In genomic region chr2:179106342-179107178, GRCh38 we compare ENCODE assay signal across 1 cellular context.
TF ChIP-seq lines count a peak whose summit lies in the region.

No MANE protein-coding gene starts in this region.

TF ChIP-seq in K562, 482 proteins besides CTCF, POLR2A, EP300 and RAD21 (continued from another document and continues in another):
- TF ChIP-seq RERE (CRISPR knock-in tag; IDR thresholded peaks at IDR 0.05; ENCODE audit: borderline replicate concordance) (no peak), TFE3 (CRISPR knock-in tag; IDR thresholded peaks at IDR 0.05) (no peak), ETV1 (tag; conservative IDR thresholded peaks at IDR 0.05; ENCODE audit: low read depth) (no peak), CBX1 (IDR thresholded peaks at IDR 0.05; ENCODE audit: low read depth) (no peak), ZNF561 (CRISPR knock-in tag; conservative IDR thresholded peaks at IDR 0.05) (no peak), ZNF644 (tag; IDR thresholded peaks at IDR 0.05; ENCODE audit: low read depth) (no peak), ETV6 (IDR thresholded peaks at IDR 0.05; ENCODE audit: borderline replicate concordance in 1 of 2, low read depth in 2 of 2, low read length in 1 of 2) (no peak), ETV6 (CRISPR knock-in tag; IDR thresholded peaks at IDR 0.05; ENCODE audit: borderline replicate concordance) (no peak), FOSL1 (tag; conservative IDR thresholded peaks at IDR 0.05) (peak; percentile 80), FOXP1 (CRISPR knock-in tag; IDR thresholded peaks at IDR 0.05) (no peak), NFE2 (IDR thresholded peaks at IDR 0.05; ENCODE audit: low read depth) (no peak), RCOR1 (IDR thresholded peaks at IDR 0.05; ENCODE audit: borderline replicate concordance in 1 of 2, low read depth in 2 of 2, low read length in 2 of 2) (no peak), RFX1 (IDR thresholded peaks at IDR 0.05) (no peak), CEBPB (tag; IDR thresholded peaks at IDR 0.05) (peak; percentile 55; the same call in 1 of the 2 replicates), PREB (CRISPR knock-in tag; IDR thresholded peaks at IDR 0.05) (no peak), SETDB1 (IDR thresholded peaks at IDR 0.05; ENCODE audit: low read length) (no peak), ZNF354B (CRISPR knock-in tag; IDR thresholded peaks at IDR 0.05) (no peak), SMAD3 (CRISPR knock-in tag; conservative IDR thresholded peaks at IDR 0.05) (no peak), SPI1 (IDR thresholded peaks at IDR 0.05; ENCODE audit: borderline replicate concordance, low read depth, low read length) (no peak), CEBPG (CRISPR knock-in tag; IDR thresholded peaks at IDR 0.05) (no peak), CEBPG (tag; conservative IDR thresholded peaks at IDR 0.05 in 1 of 2, IDR thresholded peaks at IDR 0.05 in 1 of 2) (peak; percentile 48 to 56; a peak in 3 of 4 replicates), HEY1 (CRISPR knock-in tag; IDR thresholded peaks at IDR 0.05; ENCODE audit: borderline replicate concordance) (no peak), NFIC (IDR thresholded peaks at IDR 0.05) (peak; percentile 77), ERF (CRISPR knock-in tag; IDR thresholded peaks at IDR 0.05) (no peak), NFYB (IDR thresholded peaks at IDR 0.05; ENCODE audit: extremely low read depth, insufficient read length) (no peak), PCBP1 (IDR thresholded peaks at IDR 0.05; ENCODE audit: low read depth, low read length, poor library complexity, severe bottlenecking) (no peak), CAMTA2 (CRISPR knock-in tag; conservative IDR thresholded peaks at IDR 0.05) (no peak), NR1H2 (CRISPR knock-in tag; IDR thresholded peaks at IDR 0.05) (no peak), HDAC3 (IDR thresholded peaks at IDR 0.05; ENCODE audit: borderline replicate concordance, partially characterized antibody) (no peak), ARID1B (IDR thresholded peaks at IDR 0.05) (no peak; the same call in 1 of the 2 replicates), SRSF1 (IDR thresholded peaks at IDR 0.05; ENCODE audit: low read depth, low read length) (no peak), ZSCAN29 (IDR thresholded peaks at IDR 0.05) (no peak), JUN (IDR thresholded peaks at IDR 0.05; ENCODE audit: borderline replicate concordance, low read depth, low read length) (peak; percentile 39; the same call in 1 of the 2 replicates), JUN (CRISPR knock-in tag; IDR thresholded peaks at IDR 0.05; ENCODE audit: borderline replicate concordance) (no peak), SMARCC2 (IDR thresholded peaks at IDR 0.05; ENCODE audit: low read depth) (no peak), NR2C2 (CRISPR knock-in tag; IDR thresholded peaks at IDR 0.05) (no peak), NR2C2 (tag; IDR thresholded peaks at IDR 0.05) (peak; percentile 46; the same call in 1 of the 2 replicates), FOXO4 (CRISPR knock-in tag; IDR thresholded peaks at IDR 0.05) (no peak), ATF3 (IDR thresholded peaks at IDR 0.05) (peak; percentile 89), ATF3 (CRISPR knock-in tag; conservative IDR thresholded peaks at IDR 0.05) (no peak; the same call in 1 of the 2 replicates), HDAC8 (tag; IDR thresholded peaks at IDR 0.05) (no peak)
- TF ChIP-seq, protein P1, sequence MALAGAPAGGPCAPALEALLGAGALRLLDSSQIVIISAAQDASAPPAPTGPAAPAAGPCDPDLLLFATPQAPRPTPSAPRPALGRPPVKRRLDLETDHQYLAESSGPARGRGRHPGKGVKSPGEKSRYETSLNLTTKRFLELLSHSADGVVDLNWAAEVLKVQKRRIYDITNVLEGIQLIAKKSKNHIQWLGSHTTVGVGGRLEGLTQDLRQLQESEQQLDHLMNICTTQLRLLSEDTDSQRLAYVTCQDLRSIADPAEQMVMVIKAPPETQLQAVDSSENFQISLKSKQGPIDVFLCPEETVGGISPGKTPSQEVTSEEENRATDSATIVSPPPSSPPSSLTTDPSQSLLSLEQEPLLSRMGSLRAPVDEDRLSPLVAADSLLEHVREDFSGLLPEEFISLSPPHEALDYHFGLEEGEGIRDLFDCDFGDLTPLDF (CRISPR knock-in tag; IDR thresholded peaks at IDR 0.05) = no peak
- TF ChIP-seq, protein P2, sequence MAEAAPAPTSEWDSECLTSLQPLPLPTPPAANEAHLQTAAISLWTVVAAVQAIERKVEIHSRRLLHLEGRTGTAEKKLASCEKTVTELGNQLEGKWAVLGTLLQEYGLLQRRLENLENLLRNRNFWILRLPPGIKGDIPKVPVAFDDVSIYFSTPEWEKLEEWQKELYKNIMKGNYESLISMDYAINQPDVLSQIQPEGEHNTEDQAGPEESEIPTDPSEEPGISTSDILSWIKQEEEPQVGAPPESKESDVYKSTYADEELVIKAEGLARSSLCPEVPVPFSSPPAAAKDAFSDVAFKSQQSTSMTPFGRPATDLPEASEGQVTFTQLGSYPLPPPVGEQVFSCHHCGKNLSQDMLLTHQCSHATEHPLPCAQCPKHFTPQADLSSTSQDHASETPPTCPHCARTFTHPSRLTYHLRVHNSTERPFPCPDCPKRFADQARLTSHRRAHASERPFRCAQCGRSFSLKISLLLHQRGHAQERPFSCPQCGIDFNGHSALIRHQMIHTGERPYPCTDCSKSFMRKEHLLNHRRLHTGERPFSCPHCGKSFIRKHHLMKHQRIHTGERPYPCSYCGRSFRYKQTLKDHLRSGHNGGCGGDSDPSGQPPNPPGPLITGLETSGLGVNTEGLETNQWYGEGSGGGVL (CRISPR knock-in tag; IDR thresholded peaks at IDR 0.05) = no peak
- TF ChIP-seq, protein P3, sequence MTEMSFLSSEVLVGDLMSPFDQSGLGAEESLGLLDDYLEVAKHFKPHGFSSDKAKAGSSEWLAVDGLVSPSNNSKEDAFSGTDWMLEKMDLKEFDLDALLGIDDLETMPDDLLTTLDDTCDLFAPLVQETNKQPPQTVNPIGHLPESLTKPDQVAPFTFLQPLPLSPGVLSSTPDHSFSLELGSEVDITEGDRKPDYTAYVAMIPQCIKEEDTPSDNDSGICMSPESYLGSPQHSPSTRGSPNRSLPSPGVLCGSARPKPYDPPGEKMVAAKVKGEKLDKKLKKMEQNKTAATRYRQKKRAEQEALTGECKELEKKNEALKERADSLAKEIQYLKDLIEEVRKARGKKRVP (CRISPR knock-in tag; IDR thresholded peaks at IDR 0.05) = no peak
- TF ChIP-seq, protein P4, sequence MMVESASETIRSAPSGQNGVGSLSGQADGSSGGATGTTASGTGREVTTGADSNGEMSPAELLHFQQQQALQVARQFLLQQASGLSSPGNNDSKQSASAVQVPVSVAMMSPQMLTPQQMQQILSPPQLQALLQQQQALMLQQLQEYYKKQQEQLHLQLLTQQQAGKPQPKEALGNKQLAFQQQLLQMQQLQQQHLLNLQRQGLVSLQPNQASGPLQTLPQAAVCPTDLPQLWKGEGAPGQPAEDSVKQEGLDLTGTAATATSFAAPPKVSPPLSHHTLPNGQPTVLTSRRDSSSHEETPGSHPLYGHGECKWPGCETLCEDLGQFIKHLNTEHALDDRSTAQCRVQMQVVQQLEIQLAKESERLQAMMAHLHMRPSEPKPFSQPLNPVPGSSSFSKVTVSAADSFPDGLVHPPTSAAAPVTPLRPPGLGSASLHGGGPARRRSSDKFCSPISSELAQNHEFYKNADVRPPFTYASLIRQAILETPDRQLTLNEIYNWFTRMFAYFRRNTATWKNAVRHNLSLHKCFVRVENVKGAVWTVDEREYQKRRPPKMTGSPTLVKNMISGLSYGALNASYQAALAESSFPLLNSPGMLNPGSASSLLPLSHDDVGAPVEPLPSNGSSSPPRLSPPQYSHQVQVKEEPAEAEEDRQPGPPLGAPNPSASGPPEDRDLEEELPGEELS (CRISPR knock-in tag; IDR thresholded peaks at IDR 0.05; ENCODE audit: borderline replicate concordance) = no peak
- TF ChIP-seq, protein P5, sequence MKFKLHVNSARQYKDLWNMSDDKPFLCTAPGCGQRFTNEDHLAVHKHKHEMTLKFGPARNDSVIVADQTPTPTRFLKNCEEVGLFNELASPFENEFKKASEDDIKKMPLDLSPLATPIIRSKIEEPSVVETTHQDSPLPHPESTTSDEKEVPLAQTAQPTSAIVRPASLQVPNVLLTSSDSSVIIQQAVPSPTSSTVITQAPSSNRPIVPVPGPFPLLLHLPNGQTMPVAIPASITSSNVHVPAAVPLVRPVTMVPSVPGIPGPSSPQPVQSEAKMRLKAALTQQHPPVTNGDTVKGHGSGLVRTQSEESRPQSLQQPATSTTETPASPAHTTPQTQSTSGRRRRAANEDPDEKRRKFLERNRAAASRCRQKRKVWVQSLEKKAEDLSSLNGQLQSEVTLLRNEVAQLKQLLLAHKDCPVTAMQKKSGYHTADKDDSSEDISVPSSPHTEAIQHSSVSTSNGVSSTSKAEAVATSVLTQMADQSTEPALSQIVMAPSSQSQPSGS (CRISPR knock-in tag; IDR thresholded peaks at IDR 0.05) = no peak
- TF ChIP-seq, protein P6, sequence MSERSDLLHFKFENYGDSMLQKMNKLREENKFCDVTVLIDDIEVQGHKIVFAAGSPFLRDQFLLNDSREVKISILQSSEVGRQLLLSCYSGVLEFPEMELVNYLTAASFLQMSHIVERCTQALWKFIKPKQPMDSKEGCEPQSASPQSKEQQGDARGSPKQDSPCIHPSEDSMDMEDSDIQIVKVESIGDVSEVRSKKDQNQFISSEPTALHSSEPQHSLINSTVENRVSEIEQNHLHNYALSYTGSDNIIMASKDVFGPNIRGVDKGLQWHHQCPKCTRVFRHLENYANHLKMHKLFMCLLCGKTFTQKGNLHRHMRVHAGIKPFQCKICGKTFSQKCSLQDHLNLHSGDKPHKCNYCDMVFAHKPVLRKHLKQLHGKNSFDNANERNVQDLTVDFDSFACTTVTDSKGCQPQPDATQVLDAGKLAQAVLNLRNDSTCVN (CRISPR knock-in tag; IDR thresholded peaks at IDR 0.05) = no peak
